Comparison of ENCODE assay signal across 1 cellular context in genomic region chr2:96099861-96100798, GRCh38.
TF ChIP-seq lines count a peak whose summit lies in the region.

No MANE protein-coding gene starts in this region.

TF ChIP-seq in liver, 16 proteins besides CTCF, POLR2A, EP300 and RAD21:
- TF ChIP-seq EGR1 (IDR thresholded peaks at IDR 0.05; ENCODE audit: low read depth in 2 of 2) (no peak), NR2F2 (IDR thresholded peaks at IDR 0.05) (peak; percentile 42)
TF ChIP-seq in liver: peak in this region for 1.
